In the genomic region with DNA sequence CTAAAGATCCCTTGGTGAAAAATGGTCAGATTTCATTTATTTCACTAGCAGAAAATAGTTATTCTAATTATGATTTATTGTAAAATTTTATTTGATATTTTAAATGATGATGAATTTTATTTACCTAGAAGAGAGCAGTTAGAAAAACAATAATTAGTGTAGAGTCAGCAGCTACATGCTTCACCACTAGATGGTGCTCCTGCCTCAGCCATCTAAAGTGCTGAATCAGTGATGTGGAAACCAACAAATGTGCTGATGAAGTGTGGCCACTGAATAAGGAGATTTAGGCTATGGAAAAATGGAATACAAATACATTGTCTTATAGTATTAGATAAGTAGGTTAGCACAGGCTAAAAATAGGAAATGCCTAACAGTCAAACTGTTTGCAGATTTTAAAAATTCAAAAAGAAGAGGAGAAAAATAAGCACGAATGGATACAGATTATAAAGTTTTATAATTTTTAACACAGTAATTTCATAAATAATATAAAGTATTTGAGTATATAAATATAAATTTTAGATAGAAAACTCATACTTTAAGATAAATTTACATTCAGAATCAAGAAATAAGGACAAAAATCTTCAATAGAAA, we compare ENCODE assay signal across 8 cellular contexts.
DNase-seq lines count a peak whose midpoint lies in the region; ATAC-seq and TF ChIP-seq lines count a peak whose summit lies in the region.

No MANE protein-coding gene starts in this region.

- DNase-seq in Karpas-422 (peak; percentile 87), Panc1 (ENCODE audit: low read depth, low spot score) (peak; percentile 69), esophagus squamous epithelium (lab: John Stamatoyannopoulos, UW) (no peak), natural killer cell (peak; percentile 58)
- peak; percentile 70 for DNase-seq in activated T-cell treated with anti-CD3 and anti-CD28 coated beads, Interleukin-2, amount 50 U/mL, for 1 hour
- peak; percentile 27 for DNase-seq in stimulated activated naive B cell treated with anti-CD40 and anti-IgM and Interleukin-4, amounts not matched to agents 10 μg/mL and 1 μg/mL and 100 μg/mL, for 72 hours

- H4K20me1 ChIP-seq in DOHH2 (ENCODE audit: control insufficient read depth, insufficient read depth, low read depth, low read length) (no peaks in the 10 kb centered on the region), Karpas-422 (ENCODE audit: insufficient read depth, low read depth, low read length) (no peaks in the 10 kb centered on the region)

- H3K27me3 ChIP-seq in DOHH2 (ENCODE audit: control insufficient read depth, low read length) = peaks cover 9% of the 10 kb centered on the region; the same call in 1 of the 2 replicates
- H3K27me3 ChIP-seq in Karpas-422 (ENCODE audit: low read length) = no peaks in the 10 kb centered on the region
- H3K27me3 ChIP-seq in Panc1 (ENCODE audit: control insufficient read depth, insufficient read depth, low read length) = no peaks in the 10 kb centered on the region
- no peaks in the 10 kb centered on the region for H3K27me3 ChIP-seq in esophagus squamous epithelium

- H3K9me3 ChIP-seq in DOHH2 (ENCODE audit: control insufficient read depth, insufficient read depth, low read length) (no peaks in the 10 kb centered on the region), Karpas-422 (ENCODE audit: low read length) (no peaks in the 10 kb centered on the region), Panc1 (ENCODE audit: control insufficient read depth, insufficient read depth, low read depth, low read length) (no peaks in the 10 kb centered on the region), esophagus squamous epithelium (no peaks in the 10 kb centered on the region)

- TF ChIP-seq CTCF in DOHH2 (IDR thresholded peaks at IDR 0.05; ENCODE audit: low read depth, low read length, poor library complexity, severe bottlenecking) (peak; percentile 80), Panc1 (IDR thresholded peaks at IDR 0.05) (peak; percentile 90; the same call in 1 of the 2 replicates), esophagus squamous epithelium (IDR thresholded peaks at IDR 0.05) (peak; percentile 82 to 96 (median 94)), natural killer cell (IDR thresholded peaks at IDR 0.05) (peak; percentile 99)

- H2AFZ ChIP-seq in Karpas-422 (ENCODE audit: low read length) = no peak overlapping the region

- H3K9me3 Mint-ChIP-seq in natural killer cell = no peaks in the 10 kb centered on the region
- no peaks in the 10 kb centered on the region for H3K9me3 Mint-ChIP-seq in stimulated activated naive B cell treated with anti-CD40 and anti-IgM and Interleukin-4, amounts not matched to agents 10 μg/mL and 1 μg/mL and 100 μg/mL, for 72 hours

- H3K27me3 Mint-ChIP-seq in natural killer cell (ENCODE audit: low read depth in 2 of 2) = peaks cover 3 to 4% of the 10 kb centered on the region in 2 donors
- no peaks in the 10 kb centered on the region for H3K27me3 Mint-ChIP-seq in stimulated activated naive B cell treated with anti-CD40 and anti-IgM and Interleukin-4, amounts not matched to agents 10 μg/mL and 1 μg/mL and 100 μg/mL, for 72 hours

- H3K9me2 ChIP-seq in DOHH2 (replicated peaks; ENCODE audit: control insufficient read depth, low read length) = no peaks in the 10 kb centered on the region
- no peaks in the 10 kb centered on the region for H3K9me2 ChIP-seq in Karpas-422 (replicated peaks; ENCODE audit: insufficient read depth, low read length)

- H3K4me2 ChIP-seq in DOHH2 (ENCODE audit: low read length) (no peak overlapping the region), Karpas-422 (ENCODE audit: low read depth, low read length, poor library complexity, severe bottlenecking) (peak overlapping the region; percentile 10)

- TF ChIP-seq POLR2A in esophagus squamous epithelium (IDR thresholded peaks at IDR 0.05) = no peak

- H3K79me2 ChIP-seq in DOHH2 (ENCODE audit: control insufficient read depth, low read length) = no peaks in the 10 kb centered on the region
- H3K79me2 ChIP-seq in Karpas-422 (ENCODE audit: low read length) = no peaks in the 10 kb centered on the region

- peaks cover 15% of the 10 kb centered on the region for H3K4me1 ChIP-seq in DOHH2 (ENCODE audit: control insufficient read depth, low read length)
- peaks cover 8% of the 10 kb centered on the region for H3K4me1 ChIP-seq in Karpas-422 (ENCODE audit: low read length)
- H3K4me1 ChIP-seq in Panc1 (ENCODE audit: control insufficient read depth, insufficient read depth, low read length) = peaks cover 15% of the 10 kb centered on the region
- peaks cover 0 to 15% (median 0%) of the 10 kb centered on the region in 3 donors for H3K4me1 ChIP-seq in esophagus squamous epithelium

- H3K27ac ChIP-seq in DOHH2 (ENCODE audit: low read depth, low read length) = no peak overlapping the region
- H3K27ac ChIP-seq in Karpas-422 (ENCODE audit: low read length) = no peak overlapping the region
- no peak overlapping the region for H3K27ac ChIP-seq in Panc1 (ENCODE audit: low read length)
- H3K27ac ChIP-seq in esophagus squamous epithelium = no peak overlapping the region

- intact Hi-C loops in Panc1 (cut with micrococcal nuclease; ENCODE audit: unreplicated experiment) (loop anchor here (2.0 to 10.0 kb wide), 5 partner anchors 117 to 939 kb away; no protein-coding TSS in a partner anchor), esophagus squamous epithelium (cut with DNase I) (loop anchor here (5.0 to 10.0 kb wide), 3 partner anchors 177 to 939 kb away; a partner anchor contains a TSS), natural killer cell (cut with micrococcal nuclease) (loop anchor here (1.0 to 10.0 kb wide), 8 partner anchors 119 to 1869 kb away; a partner anchor contains a TSS)

- no peak overlapping the region for H3K27ac Mint-ChIP-seq in natural killer cell
- H3K27ac Mint-ChIP-seq in stimulated activated naive B cell treated with anti-CD40 and anti-IgM and Interleukin-4, amounts not matched to agents 10 μg/mL and 1 μg/mL and 100 μg/mL, for 72 hours = no peak overlapping the region

- peak; percentile 79 for ATAC-seq in Panc1
- peak; percentile 85 to 88 (median 86) for ATAC-seq in natural killer cell
- ATAC-seq in stimulated activated naive B cell treated with anti-CD40 and anti-IgM and Interleukin-4, amounts not matched to agents 10 μg/mL and 1 μg/mL and 100 μg/mL, for 72 hours (replicated peaks) = peak; percentile 73 to 79
- ATAC-seq in GM21825 (IDR thresholded peaks at IDR 0.05; ENCODE audit: unreplicated experiment) = no peak

- no peak overlapping the region for H3K4me3 Mint-ChIP-seq in natural killer cell
- H3K4me3 Mint-ChIP-seq in stimulated activated naive B cell treated with anti-CD40 and anti-IgM and Interleukin-4, amounts not matched to agents 10 μg/mL and 1 μg/mL and 100 μg/mL, for 72 hours = no peak overlapping the region

- H3K36me3 Mint-ChIP-seq in natural killer cell = no peaks in the 10 kb centered on the region
- no peaks in the 10 kb centered on the region for H3K36me3 Mint-ChIP-seq in stimulated activated naive B cell treated with anti-CD40 and anti-IgM and Interleukin-4, amounts not matched to agents 10 μg/mL and 1 μg/mL and 100 μg/mL, for 72 hours

- no peaks in the 10 kb centered on the region for H3F3A ChIP-seq in DOHH2 (ENCODE audit: control insufficient read depth, insufficient read depth)

- POLR2A ChIA-PET in Panc1 (lab: Charles Lee) = interaction anchor here (0.6 kb wide), 1 partner anchor 189 kb away, joined by 7 read pairs; no protein-coding TSS in a partner anchor

- H3K9ac ChIP-seq in Karpas-422 (ENCODE audit: low read length) = no peak overlapping the region

- CTCF ChIA-PET in Panc1 (lab: Charles Lee) = interaction anchor here (1.3 kb wide), 1 partner anchor 939 kb away, joined by 3 read pairs; no protein-coding TSS in a partner anchor

- H3K4me3 ChIP-seq in DOHH2 (ENCODE audit: low read length) = no peak overlapping the region
- H3K4me3 ChIP-seq in Karpas-422 (ENCODE audit: low read length) = no peak overlapping the region
- no peak overlapping the region for H3K4me3 ChIP-seq in Panc1 (ENCODE audit: low read depth in 2 of 2, low read length in 2 of 2)
- H3K4me3 ChIP-seq in esophagus squamous epithelium = no peak overlapping the region

- 93 to 96% methylated on average over 1 of the region's 1 CpG for WGBS in esophagus squamous epithelium, 2 donors

- in situ Hi-C loops in Panc1 (cut with HindIII; ENCODE audit: low pct_unique_long_range_greater_than_20kb, low sequenced_read_pairs) = no loop called here

- BruUV-seq in Panc1 (replicated peaks; lab: Mats Ljungman, UMichigan) = no TSS peak

- H3K4me1 Mint-ChIP-seq in natural killer cell = peaks cover 0 to 8% of the 10 kb centered on the region in 2 donors
- peaks cover 2 to 11% of the 10 kb centered on the region in 2 donors for H3K4me1 Mint-ChIP-seq in stimulated activated naive B cell treated with anti-CD40 and anti-IgM and Interleukin-4, amounts not matched to agents 10 μg/mL and 1 μg/mL and 100 μg/mL, for 72 hours

- H3K36me3 ChIP-seq in DOHH2 (ENCODE audit: control insufficient read depth, low read length) (no peaks in the 10 kb centered on the region), Karpas-422 (ENCODE audit: insufficient read depth, low read length) (no peaks in the 10 kb centered on the region), Panc1 (ENCODE audit: control insufficient read depth, insufficient read depth, low read length) (no peaks in the 10 kb centered on the region), esophagus squamous epithelium (peaks cover 0 to 15% (median 0%) of the 10 kb centered on the region in 3 donors)
